17 cellular contexts compared by ENCODE assay signal in genomic region chr18:79327199-79327545, GRCh38.
A peak's percentile ranks its signal among the peaks of the same experiment; 100 is the strongest.
DNase-seq lines count a peak whose midpoint lies in the region; ATAC-seq and TF ChIP-seq lines count a peak whose summit lies in the region.
"Had no signal": no experiment of that assay in that cellular context is flagged by ENCODE, and none has a peak within 500 bp of the region (broad histone marks: within the 10 kb centered on the region; RNA-seq: fewer than 3 reads in every experiment).

No MANE protein-coding gene starts in this region.

- 96 to 99% (median 97%) methylated on average over 12 of the region's 12 CpGs for WGBS in stomach, 5 donors

- POLR2A ChIA-PET in naive thymus-derived CD4-positive, alpha-beta T cell (lab: Charles Lee) = no interaction called here

- TF ChIP-seq CTCF in stomach (IDR thresholded peaks at IDR 0.05) = no peak

- intact Hi-C loops in naive thymus-derived CD4-positive, alpha-beta T cell (cut with micrococcal nuclease) = no loop called here
- intact Hi-C loops in stomach (cut with DNase I; ENCODE audit: low total_unique reads) = no loop called here

- H3K4me1 Mint-ChIP-seq in activated naive CD4-positive, alpha-beta T cell treated with anti-CD3 and anti-CD28 coated beads, Interleukin-2, amount 10 ng/mL, durations not matched to agents 7 days and 5 days = no peaks in the 10 kb centered on the region
- peaks cover 6% of the 10 kb centered on the region for H3K4me1 Mint-ChIP-seq in activated naive CD8-positive, alpha-beta T cell treated with anti-CD3 and anti-CD28 coated beads for 36 hours
- H3K4me1 Mint-ChIP-seq in naive thymus-derived CD4-positive, alpha-beta T cell = peaks cover 0 to 15% (median 3%) of the 10 kb centered on the region in 7 donors
- peaks cover 11% of the 10 kb centered on the region for H3K4me1 Mint-ChIP-seq in stimulated activated naive CD8-positive, alpha-beta T cell treated with anti-CD3 and anti-CD28 coated beads, Interleukin-15, amount 100 ng/mL, for 72 hours

- no peak for TF ChIP-seq EP300 in stomach (IDR thresholded peaks at IDR 0.05)

- peak; percentile 32 for ATAC-seq in naive thymus-derived CD4-positive, alpha-beta T cell
- peak; percentile 66 for ATAC-seq in stimulated activated naive CD8-positive, alpha-beta T cell treated with anti-CD3 and anti-CD28 coated beads, Interleukin-15, amount 100 ng/mL, for 72 hours

- no peak overlapping the region for H3K27ac ChIP-seq in naive thymus-derived CD4-positive, alpha-beta T cell (ENCODE audit: low read depth, low read length)
- H3K27ac ChIP-seq in stomach = no peak overlapping the region
- H3K27ac ChIP-seq: PC-9 had no signal

- CTCF ChIA-PET in activated naive CD4-positive, alpha-beta T cell treated with anti-CD3 and anti-CD28 coated beads, Interleukin-2, amount 10 ng/mL, durations not matched to agents 7 days and 5 days (lab: Charles Lee) = no interaction called here
- CTCF ChIA-PET in naive thymus-derived CD4-positive, alpha-beta T cell (lab: Charles Lee) = no interaction called here

- H3K9me3 Mint-ChIP-seq in activated naive CD4-positive, alpha-beta T cell treated with anti-CD3 and anti-CD28 coated beads, Interleukin-2, amount 10 ng/mL, durations not matched to agents 7 days and 5 days = peaks cover 9% of the 10 kb centered on the region
- peaks cover 4% of the 10 kb centered on the region for H3K9me3 Mint-ChIP-seq in activated naive CD8-positive, alpha-beta T cell treated with anti-CD3 and anti-CD28 coated beads for 36 hours
- H3K9me3 Mint-ChIP-seq in naive thymus-derived CD4-positive, alpha-beta T cell = peaks cover 0 to 7% (median 0%) of the 10 kb centered on the region in 11 donors
- H3K9me3 Mint-ChIP-seq in stimulated activated naive CD8-positive, alpha-beta T cell treated with anti-CD3 and anti-CD28 coated beads, Interleukin-15, amount 100 ng/mL, for 72 hours = peaks cover 5 to 15% of the 10 kb centered on the region in 2 donors
- H3K9me3 Mint-ChIP-seq: CD4-positive, alpha-beta memory T cell had no signal

- peaks cover 0 to 7% of the 10 kb centered on the region in 2 donors for H3K4me1 ChIP-seq in naive thymus-derived CD4-positive, alpha-beta T cell (ENCODE audit: control insufficient read depth in 2 of 2, insufficient read depth in 2 of 2, low read length in 2 of 2)
- peaks cover 0 to 4% (median 2%) of the 10 kb centered on the region in 4 donors for H3K4me1 ChIP-seq in stomach

- peaks cover 0 to 49% (median 5%) of the 10 kb centered on the region in 3 experiments for H3K36me3 ChIP-seq in naive thymus-derived CD4-positive, alpha-beta T cell (ENCODE audit: control insufficient read depth in 2 of 3, insufficient read depth in 3 of 3, low read length in 3 of 3)
- peaks cover 9 to 46% (median 36%) of the 10 kb centered on the region in 4 donors for H3K36me3 ChIP-seq in stomach

- DNase-seq in activated naive CD4-positive, alpha-beta T cell treated with anti-CD3 and anti-CD28 coated beads, Interleukin-2, amount 10 ng/mL, durations not matched to agents 7 days and 5 days = no peak
- DNase-seq in activated naive CD4-positive, alpha-beta T cell treated with anti-CD3 and anti-CD28 coated beads, Interleukin-2, amount 50 U/mL, for 16 hours = no peak
- DNase-seq in activated naive CD8-positive, alpha-beta T cell treated with anti-CD3 and anti-CD28 coated beads for 36 hours = no peak
- no peak for DNase-seq in naive thymus-derived CD4-positive, alpha-beta T cell
- no peak for DNase-seq in stimulated activated naive CD8-positive, alpha-beta T cell treated with anti-CD3 and anti-CD28 coated beads, Interleukin-15, amount 100 ng/mL, for 72 hours
- DNase-seq in middle frontal gyrus (ENCODE audit: extremely low spot score, low spot score) (no peak), stomach (no peak), NCI-H1694 treated with DMSO at 0.1 percent for 48 hours (lab: John Stamatoyannopoulos, UW) (no peak)
- DNase-seq: ACHN; CD4-positive, alpha-beta memory T cell; GOT3; KBM-7; NCI-H1092 treated with DMSO at 0.1 percent for 48 hours; NCI-H1694; NCI-H446 treated with DMSO at 0.1 percent for 48 hours; NCI-H774 had no signal

- TF ChIP-seq POLR2A in stomach (IDR thresholded peaks at IDR 0.05) = no peak

- H3K27me3 Mint-ChIP-seq in activated naive CD4-positive, alpha-beta T cell treated with anti-CD3 and anti-CD28 coated beads, Interleukin-2, amount 10 ng/mL, durations not matched to agents 7 days and 5 days = no peaks in the 10 kb centered on the region
- no peaks in the 10 kb centered on the region for H3K27me3 Mint-ChIP-seq in activated naive CD8-positive, alpha-beta T cell treated with anti-CD3 and anti-CD28 coated beads for 36 hours
- H3K27me3 Mint-ChIP-seq in naive thymus-derived CD4-positive, alpha-beta T cell = no peaks in the 10 kb centered on the region
- no peaks in the 10 kb centered on the region for H3K27me3 Mint-ChIP-seq in stimulated activated naive CD8-positive, alpha-beta T cell treated with anti-CD3 and anti-CD28 coated beads, Interleukin-15, amount 100 ng/mL, for 72 hours
- H3K27me3 Mint-ChIP-seq: CD4-positive, alpha-beta memory T cell had no signal

- peak overlapping the region; percentile 20 for H3K4me3 Mint-ChIP-seq in activated naive CD4-positive, alpha-beta T cell treated with anti-CD3 and anti-CD28 coated beads, Interleukin-2, amount 10 ng/mL, durations not matched to agents 7 days and 5 days
- H3K4me3 Mint-ChIP-seq in activated naive CD8-positive, alpha-beta T cell treated with anti-CD3 and anti-CD28 coated beads for 36 hours = no peak overlapping the region
- peak overlapping the region in 1 of 10 donors; percentile 34 for H3K4me3 Mint-ChIP-seq in naive thymus-derived CD4-positive, alpha-beta T cell
- H3K4me3 Mint-ChIP-seq in stimulated activated naive CD8-positive, alpha-beta T cell treated with anti-CD3 and anti-CD28 coated beads, Interleukin-15, amount 100 ng/mL, for 72 hours = no peak overlapping the region
- H3K4me3 Mint-ChIP-seq: CD4-positive, alpha-beta memory T cell had no signal

- H3K36me3 Mint-ChIP-seq in activated naive CD4-positive, alpha-beta T cell treated with anti-CD3 and anti-CD28 coated beads, Interleukin-2, amount 10 ng/mL, durations not matched to agents 7 days and 5 days = peaks cover 14% of the 10 kb centered on the region
- H3K36me3 Mint-ChIP-seq in activated naive CD8-positive, alpha-beta T cell treated with anti-CD3 and anti-CD28 coated beads for 36 hours = peaks cover 22% of the 10 kb centered on the region
- peaks cover 15 to 51% (median 30%) of the 10 kb centered on the region in 5 donors for H3K36me3 Mint-ChIP-seq in naive thymus-derived CD4-positive, alpha-beta T cell

- H3K27me3 ChIP-seq in naive thymus-derived CD4-positive, alpha-beta T cell (ENCODE audit: control insufficient read depth in 2 of 2, insufficient read depth in 2 of 2, low read length in 2 of 2) = no peaks in the 10 kb centered on the region
- H3K27me3 ChIP-seq in stomach = no peaks in the 10 kb centered on the region

- peak overlapping the region; percentile 69 for H3K27ac Mint-ChIP-seq in activated naive CD4-positive, alpha-beta T cell treated with anti-CD3 and anti-CD28 coated beads, Interleukin-2, amount 10 ng/mL, durations not matched to agents 7 days and 5 days
- H3K27ac Mint-ChIP-seq in activated naive CD8-positive, alpha-beta T cell treated with anti-CD3 and anti-CD28 coated beads for 36 hours = peak overlapping the region; percentile 64
- H3K27ac Mint-ChIP-seq in naive thymus-derived CD4-positive, alpha-beta T cell = peak overlapping the region in 6 of 9 donors; percentile 12 to 75 (median 53)
- peak overlapping the region; percentile 4 to 16 for H3K27ac Mint-ChIP-seq in stimulated activated naive CD8-positive, alpha-beta T cell treated with anti-CD3 and anti-CD28 coated beads, Interleukin-15, amount 100 ng/mL, for 72 hours

- H3K4me3 ChIP-seq in naive thymus-derived CD4-positive, alpha-beta T cell (ENCODE audit: low read length) = no peak overlapping the region
- no peak overlapping the region for H3K4me3 ChIP-seq in stomach
- H3K4me3 ChIP-seq: PC-9 had no signal

- H3K9me3 ChIP-seq in naive thymus-derived CD4-positive, alpha-beta T cell (ENCODE audit: control insufficient read depth in 2 of 3, low read length in 3 of 3) = no peaks in the 10 kb centered on the region
- no peaks in the 10 kb centered on the region for H3K9me3 ChIP-seq in stomach

Comparison
In these comparisons a context has a peak if more than half of its experiments do, and no peak if none do; other contexts are left out.
1. H3K27ac Mint-ChIP-seq: peak in every context shown above with its lines; median percentile 69 in activated naive CD4-positive, alpha-beta T cell treated with anti-CD3 and anti-CD28 coated beads, Interleukin-2, amount 10 ng/mL, durations not matched to agents 7 days and 5 days; 64 in activated naive CD8-positive, alpha-beta T cell treated with anti-CD3 and anti-CD28 coated beads for 36 hours; 53 in naive thymus-derived CD4-positive, alpha-beta T cell; 10 in stimulated activated naive CD8-positive, alpha-beta T cell treated with anti-CD3 and anti-CD28 coated beads, Interleukin-15, amount 100 ng/mL, for 72 hours.